ENCODE assay signal across 11 cellular contexts in genomic region chr11:2771758-2772466, GRCh38.
DNase-seq lines count a peak whose midpoint lies in the region; ATAC-seq and TF ChIP-seq lines count a peak whose summit lies in the region.
"Had no signal": no experiment of that assay in that cellular context is flagged by ENCODE, and none has a peak within 500 bp of the region (broad histone marks: within the 10 kb centered on the region; RNA-seq: fewer than 3 reads in every experiment).

No MANE protein-coding gene starts in this region.

- intact Hi-C loops in heart left ventricle (cut with DNase I) = loop anchor here in 2 of 10 donors (2.0 to 10.0 kb wide), 2 partner anchors 45 to 227 kb away; no protein-coding TSS in a partner anchor
- intact Hi-C loops in left cardiac atrium (cut with DNase I) = no loop called here
- intact Hi-C loops in tibial artery (cut with DNase I; ENCODE audit: low total_unique reads) = loop anchor here (10.0 kb wide), 1 partner anchor 457 kb away; no protein-coding TSS in a partner anchor

- no peaks in the 10 kb centered on the region for H3K4me1 ChIP-seq in heart left ventricle
- no peaks in the 10 kb centered on the region for H3K4me1 ChIP-seq in right atrium auricular region
- peaks cover 0 to 2% (median under 1%) of the 10 kb centered on the region in 4 donors for H3K4me1 ChIP-seq in tibial artery

- TF ChIP-seq POLR2A in heart left ventricle (IDR thresholded peaks at IDR 0.05) = no peak

- peak in 4 of 5 donors; percentile 2 to 45 (median 12) for DNase-seq in heart left ventricle
- DNase-seq in left cardiac atrium = no peak
- DNase-seq in NCI-H524 treated with DMSO at 0.1 percent for 48 hours (lab: John Stamatoyannopoulos, UW) = peak; percentile 5
- peak; percentile 50 for DNase-seq in right atrium auricular region (ENCODE audit: low spot score)
- peak; percentile 10 to 57 for DNase-seq in tibial artery
- DNase-seq in dermis blood vessel endothelial cell = no peak
- DNase-seq: activated T-cell treated with anti-CD3 and anti-CD28 coated beads for 4 hours had no signal

- H3K36me3 ChIP-seq in heart left ventricle (peaks cover 0 to 6% (median 0%) of the 10 kb centered on the region in 9 donors), right atrium auricular region (no peaks in the 10 kb centered on the region), tibial artery (no peaks in the 10 kb centered on the region)
- H3K36me3 ChIP-seq: MG63, tibial nerve had no signal

- 81 to 92% (median 90%) methylated on average over 8 to 12 of the region's 12 CpGs for WGBS in heart left ventricle, 4 donors

- no peak for ATAC-seq in heart left ventricle
- ATAC-seq in left cardiac atrium = no peak
- no peak for ATAC-seq in GM18517 (IDR thresholded peaks at IDR 0.05; ENCODE audit: unreplicated experiment)
- no peak for ATAC-seq in HG03521 (IDR thresholded peaks at IDR 0.05; ENCODE audit: unreplicated experiment)

- H3K27ac ChIP-seq in heart left ventricle (no peak overlapping the region), right atrium auricular region (no peak overlapping the region), tibial artery (no peak overlapping the region)
- H3K27ac ChIP-seq: tibial nerve had no signal

- H3K9me3 ChIP-seq in heart left ventricle = no peaks in the 10 kb centered on the region
- H3K9me3 ChIP-seq in right atrium auricular region = no peaks in the 10 kb centered on the region
- H3K9me3 ChIP-seq in tibial artery = no peaks in the 10 kb centered on the region
- H3K9me3 ChIP-seq: MG63, tibial nerve had no signal

- TF ChIP-seq CTCF in heart left ventricle (IDR thresholded peaks at IDR 0.05) (no peak), right atrium auricular region (IDR thresholded peaks at IDR 0.05) (no peak), tibial artery (IDR thresholded peaks at IDR 0.05) (no peak)

- H3K27me3 ChIP-seq in heart left ventricle (no peaks in the 10 kb centered on the region), right atrium auricular region (no peaks in the 10 kb centered on the region), tibial artery (peaks cover 0 to 6% of the 10 kb centered on the region in 2 donors)
- H3K27me3 ChIP-seq: MG63, tibial nerve had no signal

- H3K4me3 ChIP-seq in heart left ventricle (no peak overlapping the region), right atrium auricular region (no peak overlapping the region), tibial artery (no peak overlapping the region)
- H3K4me3 ChIP-seq: MG63, tibial nerve had no signal

Comparison
In these comparisons a context has a peak if more than half of its experiments do, and no peak if none do; other contexts are left out.
1. DNase-seq: peak in heart left ventricle (4 of 5), NCI-H524 treated with DMSO at 0.1 percent for 48 hours (single experiment), right atrium auricular region (single experiment) and tibial artery (2 of 2); none in left cardiac atrium (single experiment) and dermis blood vessel endothelial cell (single experiment).